ENCODE assay signal across 23 cellular contexts in genomic region chr6:28707387-28708282, GRCh38.
DNase-seq lines count a peak whose midpoint lies in the region; ATAC-seq and TF ChIP-seq lines count a peak whose summit lies in the region.
"Had no signal": no experiment of that assay in that cellular context is flagged by ENCODE, and none has a peak within 500 bp of the region (broad histone marks: within the 10 kb centered on the region; RNA-seq: fewer than 3 reads in every experiment).

No MANE protein-coding gene starts in this region.

- H3K27ac Mint-ChIP-seq in stimulated activated naive CD8-positive, alpha-beta T cell treated with anti-CD3 and anti-CD28 coated beads, Interleukin-15, Interleukin-2, amounts not matched to agents 100 ng/mL and 50 ng/mL, for 24 hours, result no peak overlapping the region
- no peak overlapping the region for H3K27ac Mint-ChIP-seq in WTC11
- H3K27ac Mint-ChIP-seq in type B pancreatic cell, result no peak overlapping the region
- no peak overlapping the region for H3K27ac Mint-ChIP-seq in effector memory CD8-positive, alpha-beta T cell
- H3K27ac Mint-ChIP-seq: CD4-positive, alpha-beta T cell; HFFc6 had no signal

- H3K79me1 ChIP-seq in mesenchymal stem cell (replicated peaks; ENCODE audit: low read length, poor library complexity, severe bottlenecking), result no peaks in the 10 kb centered on the region

- H3K23ac ChIP-seq in mesenchymal stem cell (ENCODE audit: low read length in 2 of 2), result no peak overlapping the region

- H3K18ac ChIP-seq in mesenchymal stem cell (ENCODE audit: low read depth in 1 of 2, low read length in 2 of 2), result no peak overlapping the region

- no peak overlapping the region for H4K8ac ChIP-seq in mesenchymal stem cell (ENCODE audit: low read length)

- H3K4me1 ChIP-seq in mesenchymal stem cell (ENCODE audit: control insufficient read depth, insufficient read depth, low read depth, low read length), result no peaks in the 10 kb centered on the region
- no peaks in the 10 kb centered on the region for H3K4me1 ChIP-seq in MM.1S (ENCODE audit: low read length)
- H3K4me1 ChIP-seq: BLaER1, Peyer's patch had no signal

- 82% methylated on average over 5 of the region's 6 CpGs for WGBS in mesenchymal stem cell

- peaks cover 31% of the 10 kb centered on the region for H3K9me3 Mint-ChIP-seq in stimulated activated naive CD8-positive, alpha-beta T cell treated with anti-CD3 and anti-CD28 coated beads, Interleukin-15, Interleukin-2, amounts not matched to agents 100 ng/mL and 50 ng/mL, for 24 hours
- H3K9me3 Mint-ChIP-seq in WTC11 (peaks cover 21% of the 10 kb centered on the region), type B pancreatic cell (peaks cover 11% of the 10 kb centered on the region)
- peaks cover 5 to 19% of the 10 kb centered on the region in 2 donors for H3K9me3 Mint-ChIP-seq in effector memory CD8-positive, alpha-beta T cell

- H3K9me2 ChIP-seq in MM.1S (replicated peaks; ENCODE audit: insufficient read depth, low read length), result no peaks in the 10 kb centered on the region

- POLR2A ChIA-PET in WTC11 (lab: Charles Lee), result no interaction called here

- H3K36me3 ChIP-seq in mesenchymal stem cell (ENCODE audit: control insufficient read depth in 1 of 2, insufficient read depth in 2 of 2, low read depth in 1 of 2, low read length in 2 of 2), result no peaks in the 10 kb centered on the region
- H3K36me3 ChIP-seq in MM.1S (replicated peaks; ENCODE audit: insufficient read depth, low read length), result no peaks in the 10 kb centered on the region
- H3K36me3 ChIP-seq: BLaER1, Peyer's patch had no signal

- no peak overlapping the region for H3K4ac ChIP-seq in mesenchymal stem cell (ENCODE audit: low read depth in 1 of 2, low read length in 2 of 2)

- no peak overlapping the region for H2BK12ac ChIP-seq in mesenchymal stem cell (ENCODE audit: low read length in 2 of 2)

- no peaks in the 10 kb centered on the region for H4K20me1 ChIP-seq in MM.1S (ENCODE audit: insufficient read depth, low read length)
- H4K20me1 ChIP-seq: BLaER1 had no signal

- H2AK5ac ChIP-seq in mesenchymal stem cell (ENCODE audit: low read length, severe bottlenecking), result no peak overlapping the region

- no peak overlapping the region for H2BK120ac ChIP-seq in mesenchymal stem cell (ENCODE audit: low read depth, low read length)

- H3K27me3 Mint-ChIP-seq in stimulated activated naive CD8-positive, alpha-beta T cell treated with anti-CD3 and anti-CD28 coated beads, Interleukin-15, Interleukin-2, amounts not matched to agents 100 ng/mL and 50 ng/mL, for 24 hours, result peaks cover 88% of the 10 kb centered on the region
- H3K27me3 Mint-ChIP-seq in WTC11 (ENCODE audit: low read depth), result peaks cover 3% of the 10 kb centered on the region; the same call in 1 of the 2 replicates
- H3K27me3 Mint-ChIP-seq in type B pancreatic cell, result peaks cover 64% of the 10 kb centered on the region
- H3K27me3 Mint-ChIP-seq in effector memory CD8-positive, alpha-beta T cell, result peaks cover 77 to 81% of the 10 kb centered on the region in 2 donors

- H2BK15ac ChIP-seq in mesenchymal stem cell (ENCODE audit: low read depth, poor library complexity, severe bottlenecking), result no peak overlapping the region

- CTCF ChIA-PET in WTC11 (lab: Charles Lee), result no interaction called here

- no peak for DNase-seq in stimulated activated naive CD8-positive, alpha-beta T cell treated with anti-CD3 and anti-CD28 coated beads, Interleukin-15, Interleukin-2, amounts not matched to agents 100 U/mL and 50 U/mL, for 24 hours
- DNase-seq in WTC11 (ENCODE audit: low spot score), result no peak
- peak; percentile 1 for DNase-seq in mesenchymal stem cell
- DNase-seq in type B pancreatic cell (ENCODE audit: extremely low spot score, unreplicated experiment), result no peak
- DNase-seq in effector memory CD8-positive, alpha-beta T cell, result no peak
- no peak for DNase-seq in MM.1S
- DNase-seq: ACHN; CD4-positive, alpha-beta T cell; COR-L47; DMS79; HFFc6; MV-4-11; NCI-H1105 treated with DMSO at 0.1 percent for 48 hours; NCI-H2029 treated with DMSO at 0.1 percent for 48 hours; NCI-H345; NCI-H524; NCI-H774; NK-92 treated with Interleukin-12 subunit alpha and Interleukin-12 subunit beta, amount 100 ng/mL, for 24 hours; Peyer's patch had no signal

- H3K27me3 ChIP-seq in mesenchymal stem cell (ENCODE audit: control insufficient read depth in 1 of 2, insufficient read depth in 1 of 2, low read length in 2 of 2) (peaks cover 0 to 15% of the 10 kb centered on the region in 2 experiments), MM.1S (replicated peaks; ENCODE audit: insufficient read depth, low read length) (no peaks in the 10 kb centered on the region)
- H3K27me3 ChIP-seq: BLaER1, Peyer's patch had no signal

- no peaks in the 10 kb centered on the region for H3K79me2 ChIP-seq in MM.1S (ENCODE audit: low read length)

- H3K9me3 ChIP-seq in mesenchymal stem cell (ENCODE audit: control insufficient read depth, low read length), result peaks cover 30% of the 10 kb centered on the region
- H3K9me3 ChIP-seq in MM.1S (replicated peaks; ENCODE audit: insufficient read depth, low read length), result no peaks in the 10 kb centered on the region

- TF ChIP-seq CTCF in WTC11 (IDR thresholded peaks at IDR 0.05) (no peak), type B pancreatic cell (conservative IDR thresholded peaks at IDR 0.05) (no peak), MM.1S (IDR thresholded peaks at IDR 0.05; ENCODE audit: low read length) (no peak)

- H3K4me2 ChIP-seq in mesenchymal stem cell (ENCODE audit: low read length, poor library complexity, severe bottlenecking), result no peak overlapping the region
- no peak overlapping the region for H3K4me2 ChIP-seq in MM.1S (ENCODE audit: low read depth, low read length)
- H3K4me2 ChIP-seq: BLaER1 had no signal

- no peak overlapping the region for H3K14ac ChIP-seq in mesenchymal stem cell (ENCODE audit: low read length in 2 of 2)

- no peak overlapping the region for H4K91ac ChIP-seq in mesenchymal stem cell (ENCODE audit: low read length)

- no peak for ATAC-seq in stimulated activated naive CD8-positive, alpha-beta T cell treated with anti-CD3 and anti-CD28 coated beads, Interleukin-15, Interleukin-2, amounts not matched to agents 100 U/mL and 50 U/mL, for 24 hours
- ATAC-seq in WTC11 (no peak), HG02642 (IDR thresholded peaks at IDR 0.05; ENCODE audit: poor library complexity, unreplicated experiment) (no peak)
- no peak for ATAC-seq in effector memory CD8-positive, alpha-beta T cell (replicated peaks)

- peaks cover 8% of the 10 kb centered on the region for H3K4me1 Mint-ChIP-seq in stimulated activated naive CD8-positive, alpha-beta T cell treated with anti-CD3 and anti-CD28 coated beads, Interleukin-15, Interleukin-2, amounts not matched to agents 100 ng/mL and 50 ng/mL, for 24 hours (ENCODE audit: low read depth)
- H3K4me1 Mint-ChIP-seq in WTC11 (0 out of 2 replicates have a peak, but pooled peaks cover 3% of the 10 kb centered on the region), type B pancreatic cell (ENCODE audit: unreplicated experiment) (no peaks in the 10 kb centered on the region)
- peaks cover 7 to 8% of the 10 kb centered on the region in 2 donors for H3K4me1 Mint-ChIP-seq in effector memory CD8-positive, alpha-beta T cell (ENCODE audit: low read depth in 2 of 2)

- no peaks in the 10 kb centered on the region for H3F3A ChIP-seq in MM.1S (ENCODE audit: insufficient read depth, low read length)

- peak overlapping the region; percentile 28 for H3K4me3 Mint-ChIP-seq in stimulated activated naive CD8-positive, alpha-beta T cell treated with anti-CD3 and anti-CD28 coated beads, Interleukin-15, Interleukin-2, amounts not matched to agents 100 ng/mL and 50 ng/mL, for 24 hours
- H3K4me3 Mint-ChIP-seq in WTC11 (peak overlapping the region; percentile 96), type B pancreatic cell (peak overlapping the region; percentile 91)
- no peak overlapping the region for H3K4me3 Mint-ChIP-seq in effector memory CD8-positive, alpha-beta T cell
- H3K4me3 Mint-ChIP-seq: CD4-positive, alpha-beta T cell; HFFc6 had no signal

- H3K27ac ChIP-seq in mesenchymal stem cell (ENCODE audit: low read length, poor library complexity, severe bottlenecking) (no peak overlapping the region), MM.1S (ENCODE audit: low read length) (no peak overlapping the region)
- H3K27ac ChIP-seq: BLaER1, HL-60, Peyer's patch had no signal

- peaks cover 25% of the 10 kb centered on the region for H3K36me3 Mint-ChIP-seq in stimulated activated naive CD8-positive, alpha-beta T cell treated with anti-CD3 and anti-CD28 coated beads, Interleukin-15, Interleukin-2, amounts not matched to agents 100 ng/mL and 50 ng/mL, for 24 hours (ENCODE audit: low read depth)
- H3K36me3 Mint-ChIP-seq in WTC11 (peaks cover 18% of the 10 kb centered on the region), type B pancreatic cell (no peaks in the 10 kb centered on the region)
- H3K36me3 Mint-ChIP-seq in effector memory CD8-positive, alpha-beta T cell (ENCODE audit: insufficient read depth), result peaks cover 3% of the 10 kb centered on the region

- H3K9ac ChIP-seq in mesenchymal stem cell (ENCODE audit: low read length) (no peak overlapping the region), MM.1S (ENCODE audit: low read length) (no peak overlapping the region)
- H3K9ac ChIP-seq: BLaER1 had no signal

- H2AFZ ChIP-seq in mesenchymal stem cell (ENCODE audit: low read depth, low read length) (no peak overlapping the region), MM.1S (ENCODE audit: low read length) (no peak overlapping the region)

- no peak overlapping the region for H3K4me3 ChIP-seq in mesenchymal stem cell (ENCODE audit: insufficient read depth in 1 of 2, low read depth in 1 of 2, low read length in 2 of 2)
- H3K4me3 ChIP-seq in MM.1S (ENCODE audit: low read length), result no peak overlapping the region
- H3K4me3 ChIP-seq: BLaER1, Peyer's patch had no signal

- H2BK5ac ChIP-seq in mesenchymal stem cell (ENCODE audit: low read depth, low read length, poor library complexity, severe bottlenecking), result no peak overlapping the region

TF ChIP-seq in WTC11, 78 proteins besides CTCF, POLR2A, EP300 and RAD21 (continues in another document):
- no peak for TF ChIP-seq ZBTB43 (CRISPR knock-in tag; IDR thresholded peaks at IDR 0.05)
- TF ChIP-seq GTF2I (CRISPR knock-in tag; conservative IDR thresholded peaks at IDR 0.05), result no peak

Comparison
In these comparisons a context has a peak if more than half of its experiments do, and no peak if none do; other contexts are left out.
1. H3K4me3 Mint-ChIP-seq: peak in stimulated activated naive CD8-positive, alpha-beta T cell treated with anti-CD3 and anti-CD28 coated beads, Interleukin-15, Interleukin-2, amounts not matched to agents 100 ng/mL and 50 ng/mL, for 24 hours (single experiment), WTC11 (single experiment) and type B pancreatic cell (single experiment); none in effector memory CD8-positive, alpha-beta T cell (0 of 2).